In genomic region chr11:12889243-12889642, GRCh38 we compare ENCODE assay signal across 8 cellular contexts.
DNase-seq lines count a peak whose midpoint lies in the region; ATAC-seq, FAIRE-seq and TF ChIP-seq lines count a peak whose summit lies in the region.

No MANE protein-coding gene starts in this region.

- DNase-seq in brain pericyte (ENCODE audit: low read depth, low spot score) (peak; percentile 75), left lung (no peak), HK-2 (ENCODE audit: unreplicated experiment) (no peak), small intestine (no peak)
- DNase-seq in stimulated activated CD8-positive, alpha-beta memory T cell treated with anti-CD3 and anti-CD28 coated beads, Interleukin-4, amount 100 ng/mL, for 48 hours: no peak

- H3K4me1 ChIP-seq in HEK293 (ENCODE audit: control insufficient read depth, insufficient read depth, low read length) (no peaks in the 10 kb centered on the region), left lung (peaks cover 3 to 10% of the 10 kb centered on the region in 2 donors), subcutaneous abdominal adipose tissue (ENCODE audit: control insufficient read depth in 5 of 5, insufficient read depth in 5 of 5, low read length in 5 of 5) (peaks cover 0 to 47% (median 43%) of the 10 kb centered on the region in 5 donors), small intestine (ENCODE audit: control insufficient read depth in 2 of 2, insufficient read depth in 1 of 2, low read depth in 1 of 2, low read length in 1 of 2) (no peaks in the 10 kb centered on the region)

- CTCF ChIA-PET in HEK293 (lab: Yijun Ruan, JAX): interaction anchor here (0.6 to 5.0 kb wide), 30 partner anchors 13 to 833 kb away, joined by 3 to 49 read pairs (median 4); no protein-coding TSS in a partner anchor

- H3K27ac ChIP-seq in HEK293 (ENCODE audit: extremely low read depth, low read depth, low read length) (no peak overlapping the region), left lung (peak overlapping the region; percentile 34 to 39), subcutaneous abdominal adipose tissue (ENCODE audit: low read depth, low read length) (peak overlapping the region; percentile 88), small intestine (ENCODE audit: low read depth in 1 of 2, low read length in 1 of 2) (no peak overlapping the region)

- no peak for TF ChIP-seq CTCF in HEK293 (tag by site-specific recombination; IDR thresholded peaks at IDR 0.05)
- no peak for TF ChIP-seq CTCF in left lung (IDR thresholded peaks at IDR 0.05)

- H3K9ac ChIP-seq in subcutaneous abdominal adipose tissue (ENCODE audit: low read length in 5 of 5): peak overlapping the region in 3 of 5 donors; percentile 11 to 67 (median 38)

- POLR2A ChIA-PET in HEK293 (lab: Yijun Ruan, JAX): no interaction called here

- H3K36me3 ChIP-seq in HEK293 (ENCODE audit: control insufficient read depth in 2 of 2, insufficient read depth in 1 of 2, low read length in 2 of 2): peaks cover 0 to 27% of the 10 kb centered on the region in 2 experiments; a peak in 1 of 3 replicates
- no peaks in the 10 kb centered on the region for H3K36me3 ChIP-seq in left lung
- H3K36me3 ChIP-seq in subcutaneous abdominal adipose tissue (ENCODE audit: control insufficient read depth in 5 of 5, insufficient read depth in 5 of 5, low read length in 5 of 5): peaks cover 6 to 12% (median 12%) of the 10 kb centered on the region in 5 donors
- no peaks in the 10 kb centered on the region for H3K36me3 ChIP-seq in small intestine (ENCODE audit: control insufficient read depth in 2 of 2, insufficient read depth in 2 of 2, low read length in 2 of 2)

- H3K4me3 ChIP-seq in HEK293 (ENCODE audit: low read depth, low read length) (no peak overlapping the region), left lung (no peak overlapping the region), subcutaneous abdominal adipose tissue (ENCODE audit: low read depth in 1 of 5, low read length in 5 of 5) (no peak overlapping the region), small intestine (ENCODE audit: low read depth in 1 of 2, low read length in 2 of 2) (no peak overlapping the region)

- H3K27me3 ChIP-seq in left lung (no peaks in the 10 kb centered on the region), subcutaneous abdominal adipose tissue (ENCODE audit: control insufficient read depth in 5 of 5, insufficient read depth in 4 of 5, low read length in 5 of 5) (no peaks in the 10 kb centered on the region), small intestine (ENCODE audit: control insufficient read depth in 2 of 2, insufficient read depth in 2 of 2, low read length in 2 of 2) (no peaks in the 10 kb centered on the region)

- ATAC-seq in left lung: peak; percentile 65
- ATAC-seq in HG03442 (IDR thresholded peaks at IDR 0.05; ENCODE audit: unreplicated experiment): no peak

- H3K9me3 ChIP-seq in HEK293 (ENCODE audit: control insufficient read depth, insufficient read depth, low read depth, low read length) (no peaks in the 10 kb centered on the region), left lung (no peaks in the 10 kb centered on the region), subcutaneous abdominal adipose tissue (ENCODE audit: control insufficient read depth in 5 of 5, low read length in 5 of 5) (no peaks in the 10 kb centered on the region), small intestine (ENCODE audit: control insufficient read depth, low read depth) (no peaks in the 10 kb centered on the region)

- no peak for FAIRE-seq in small intestine (lab: Jason Lieb, UNC)

- 49 to 63% (median 55%) methylated on average over 5 of the region's 5 CpGs for WGBS in small intestine, 3 donors

- intact Hi-C loops in left lung (cut with DNase I): no loop called here

TF ChIP-seq in HEK293, 187 proteins besides CTCF, POLR2A, EP300 and RAD21:
- TF ChIP-seq ZNF596 (tag by site-specific recombination; IDR thresholded peaks at IDR 0.05) (no peak), SP2 (tag by site-specific recombination; IDR thresholded peaks at IDR 0.05) (no peak), ZNF132 (tag by site-specific recombination; IDR thresholded peaks at IDR 0.05; ENCODE audit: borderline replicate concordance) (no peak), KLF7 (tag by site-specific recombination; IDR thresholded peaks at IDR 0.05; ENCODE audit: borderline replicate concordance) (no peak), PRDM1 (tag by site-specific recombination; IDR thresholded peaks at IDR 0.05) (no peak), ZSCAN5A (tag by site-specific recombination; IDR thresholded peaks at IDR 0.05) (no peak), REST (tag by site-specific recombination; IDR thresholded peaks at IDR 0.05) (no peak), ZIC2 (tag by site-specific recombination; IDR thresholded peaks at IDR 0.05) (peak; percentile 47; the same call in 1 of the 2 replicates)

Comparison
In these comparisons a context has a peak if more than half of its experiments do, and no peak if none do; other contexts are left out.
1. H3K27ac ChIP-seq: peak in left lung (2 of 2) and subcutaneous abdominal adipose tissue (single experiment); none in HEK293 (single experiment) and small intestine (0 of 2).